9 cellular contexts compared by ENCODE assay signal in the genomic region with DNA sequence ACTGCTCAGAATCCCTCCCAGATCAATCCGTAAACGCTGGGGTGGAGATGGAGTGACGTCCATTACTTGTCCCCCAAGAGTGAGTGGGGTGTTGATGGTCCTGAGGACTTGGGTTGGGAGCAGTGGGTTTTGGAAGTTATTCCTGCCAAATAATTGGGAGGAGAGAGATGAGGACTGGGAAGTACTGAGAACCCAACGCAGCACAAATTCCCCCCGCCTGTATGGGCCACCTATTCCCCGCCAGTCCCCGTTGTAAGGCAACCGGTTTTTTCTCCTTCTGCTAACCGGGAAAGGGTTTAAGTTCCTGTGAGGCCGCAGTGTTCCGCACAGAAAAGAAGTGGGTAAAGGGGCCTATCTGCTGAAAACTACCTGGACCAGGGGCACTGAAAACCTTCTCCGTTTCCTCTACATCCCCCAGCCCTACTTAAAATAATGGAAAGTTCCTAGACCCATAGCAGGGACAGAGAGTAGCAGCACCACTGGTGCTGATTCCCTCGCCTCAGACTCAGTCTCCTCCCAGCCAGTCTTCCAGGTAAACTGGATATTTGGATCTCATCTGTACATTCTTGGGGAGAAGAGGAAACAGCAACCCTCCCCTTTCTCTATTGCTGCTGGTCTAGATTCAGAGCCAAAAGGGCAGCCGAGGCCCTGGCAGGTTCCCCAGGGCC. TPM values are rescaled to one million over a fixed set of nuclear protein-coding genes. Genes with fewer than 3 reads are reported as not detected.
DNase-seq lines count a peak whose midpoint lies in the region; ATAC-seq and TF ChIP-seq lines count a peak whose summit lies in the region.
"Had no signal": no experiment of that assay in that cellular context is flagged by ENCODE, and none has a peak within 500 bp of the region (broad histone marks: within the 10 kb centered on the region; RNA-seq: fewer than 3 reads in every experiment).

No MANE protein-coding gene starts in this region.

- no peaks in the 10 kb centered on the region for H3K9me3 Mint-ChIP-seq in activated CD8-positive, alpha-beta T cell treated with anti-CD3 and anti-CD28 coated beads for 36 hours
- H3K9me3 Mint-ChIP-seq in activated CD8-positive, alpha-beta T cell treated with anti-CD3 and anti-CD28 coated beads, Interleukin-2, amount 10 ng/mL, durations not matched to agents 7 days and 5 days (ENCODE audit: insufficient read depth): no peaks in the 10 kb centered on the region
- no peaks in the 10 kb centered on the region for H3K9me3 Mint-ChIP-seq in memory B cell

- no peak for TF ChIP-seq EP300 in tibial nerve (IDR thresholded peaks at IDR 0.05)

- peaks cover 0 to 52% (median 19%) of the 10 kb centered on the region in 4 donors for H3K4me1 ChIP-seq in tibial nerve

- POLR2A ChIA-PET in activated CD8-positive, alpha-beta T cell treated with anti-CD3 and anti-CD28 coated beads for 36 hours (lab: Charles Lee): no interaction called here
- POLR2A ChIA-PET in activated CD8-positive, alpha-beta T cell treated with anti-CD3 and anti-CD28 coated beads, Interleukin-2, amount 10 ng/mL, durations not matched to agents 7 days and 5 days (lab: Charles Lee): interaction anchor here (0.6 to 0.7 kb wide), 2 partner anchors 9 to 1193 kb away, joined by 3 to 4 read pairs; no protein-coding TSS in a partner anchor

- peaks cover 0 to 8% (median 0%) of the 10 kb centered on the region in 3 donors for H3K36me3 ChIP-seq in tibial nerve

- no peaks in the 10 kb centered on the region for H3K9me3 ChIP-seq in tibial nerve

- no peaks in the 10 kb centered on the region for H3K27me3 ChIP-seq in tibial nerve

- 4 to 11% methylated on average over 14 of the region's 14 CpGs for WGBS in tibial nerve, 2 donors

- no peak for TF ChIP-seq POLR2A in tibial nerve (IDR thresholded peaks at IDR 0.05)

- peak overlapping the region; percentile 80 to 99 (median 84) for H3K27ac ChIP-seq in tibial nerve
- H3K27ac ChIP-seq: HL-60 had no signal

- H3K4me3 Mint-ChIP-seq in activated CD8-positive, alpha-beta T cell treated with anti-CD3 and anti-CD28 coated beads for 36 hours: peak overlapping the region; percentile 76
- H3K4me3 Mint-ChIP-seq in activated CD8-positive, alpha-beta T cell treated with anti-CD3 and anti-CD28 coated beads, Interleukin-2, amount 10 ng/mL, durations not matched to agents 7 days and 5 days: no peak overlapping the region
- H3K4me3 Mint-ChIP-seq in memory B cell: peak overlapping the region; percentile 67

- peak overlapping the region; percentile 73 for H3K4me3 ChIP-seq in choroid plexus epithelial cell (ENCODE audit: low read depth, low read length)
- peak overlapping the region; percentile 60 to 100 (median 64) for H3K4me3 ChIP-seq in tibial nerve

- H3K4me1 Mint-ChIP-seq in activated CD8-positive, alpha-beta T cell treated with anti-CD3 and anti-CD28 coated beads for 36 hours (ENCODE audit: low read depth): peaks cover 10% of the 10 kb centered on the region
- peaks cover 13% of the 10 kb centered on the region for H3K4me1 Mint-ChIP-seq in activated CD8-positive, alpha-beta T cell treated with anti-CD3 and anti-CD28 coated beads, Interleukin-2, amount 10 ng/mL, durations not matched to agents 7 days and 5 days (ENCODE audit: low read depth)
- H3K4me1 Mint-ChIP-seq in memory B cell: peaks cover 8% of the 10 kb centered on the region

- peaks cover 1% of the 10 kb centered on the region for H3K27me3 Mint-ChIP-seq in activated CD8-positive, alpha-beta T cell treated with anti-CD3 and anti-CD28 coated beads for 36 hours
- H3K27me3 Mint-ChIP-seq in activated CD8-positive, alpha-beta T cell treated with anti-CD3 and anti-CD28 coated beads, Interleukin-2, amount 10 ng/mL, durations not matched to agents 7 days and 5 days (ENCODE audit: low read depth): peaks cover 7% of the 10 kb centered on the region
- H3K27me3 Mint-ChIP-seq in memory B cell: peaks cover 3% of the 10 kb centered on the region

- no peak for TF ChIP-seq CTCF in activated CD8-positive, alpha-beta T cell treated with anti-CD3 and anti-CD28 coated beads for 36 hours (IDR thresholded peaks at IDR 0.05)
- TF ChIP-seq CTCF in choroid plexus epithelial cell (conservative IDR thresholded peaks at IDR 0.05; ENCODE audit: low read depth, low read length): no peak
- no peak for TF ChIP-seq CTCF in tibial nerve (IDR thresholded peaks at IDR 0.05)

- CTCF ChIA-PET in activated CD8-positive, alpha-beta T cell treated with anti-CD3 and anti-CD28 coated beads for 36 hours (lab: Charles Lee): interaction anchor here (0.7 to 3.2 kb wide), 5 partner anchors 9 to 24 kb away, joined by 3 to 13 read pairs (median 5); no protein-coding TSS in a partner anchor
- CTCF ChIA-PET in activated CD8-positive, alpha-beta T cell treated with anti-CD3 and anti-CD28 coated beads, Interleukin-2, amount 10 ng/mL, durations not matched to agents 7 days and 5 days (lab: Charles Lee): interaction anchor here (2.6 kb wide), 1 partner anchor 20 kb away, joined by 12 read pairs; no protein-coding TSS in a partner anchor

- H3K36me3 Mint-ChIP-seq in activated CD8-positive, alpha-beta T cell treated with anti-CD3 and anti-CD28 coated beads for 36 hours (ENCODE audit: low read depth): no peaks in the 10 kb centered on the region
- H3K36me3 Mint-ChIP-seq in activated CD8-positive, alpha-beta T cell treated with anti-CD3 and anti-CD28 coated beads, Interleukin-2, amount 10 ng/mL, durations not matched to agents 7 days and 5 days (ENCODE audit: low read depth): no peaks in the 10 kb centered on the region
- H3K36me3 Mint-ChIP-seq in memory B cell: no peaks in the 10 kb centered on the region

- H3K27ac Mint-ChIP-seq in activated CD8-positive, alpha-beta T cell treated with anti-CD3 and anti-CD28 coated beads for 36 hours: no peak overlapping the region
- H3K27ac Mint-ChIP-seq in activated CD8-positive, alpha-beta T cell treated with anti-CD3 and anti-CD28 coated beads, Interleukin-2, amount 10 ng/mL, durations not matched to agents 7 days and 5 days: no peak overlapping the region
- H3K27ac Mint-ChIP-seq in memory B cell: no peak overlapping the region

- intact Hi-C loops in activated CD8-positive, alpha-beta T cell treated with anti-CD3 and anti-CD28 coated beads for 36 hours (cut with micrococcal nuclease): no loop called here

- DNase-seq in activated CD8-positive, alpha-beta T cell treated with anti-CD3 and anti-CD28 coated beads for 36 hours: no peak
- DNase-seq in activated CD8-positive, alpha-beta T cell treated with anti-CD3 and anti-CD28 coated beads, Interleukin-2, amount 10 ng/mL, durations not matched to agents 7 days and 5 days: no peak
- no peak for DNase-seq in choroid plexus epithelial cell (ENCODE audit: low read depth)
- no peak for DNase-seq in memory B cell (ENCODE audit: low spot score in 2 of 2)
- DNase-seq in tibial nerve (ENCODE audit: low spot score in 2 of 2): no peak
- DNase-seq in NCI-H2081 (lab: John Stamatoyannopoulos, UW): no peak
- no peak for DNase-seq in stimulated activated CD4-positive, alpha-beta T cell treated with anti-CD3 and anti-CD28 coated beads, Interleukin-15, amount 100 ng/mL, for 24 hours

- no peak for ATAC-seq in activated CD8-positive, alpha-beta T cell treated with anti-CD3 and anti-CD28 coated beads for 36 hours
- no peak for ATAC-seq in activated CD8-positive, alpha-beta T cell treated with anti-CD3 and anti-CD28 coated beads, Interleukin-2, amount 10 ng/mL, durations not matched to agents 7 days and 5 days
- no peak for ATAC-seq in memory B cell (ENCODE audit: low read depth)
- no peak for ATAC-seq in HG02852 (IDR thresholded peaks at IDR 0.05; ENCODE audit: unreplicated experiment)

RNA-seq across cellular contexts. Expression of gene LURAP1, which starts 0.7 kb away (rescaled TPM):
- under 1 TPM in 1 of 2 experiments, not detected in 1; 0.18 TPM for total RNA-seq in activated CD8-positive, alpha-beta T cell treated with anti-CD3 and anti-CD28 coated beads for 36 hours
- total RNA-seq in activated CD8-positive, alpha-beta T cell treated with anti-CD3 and anti-CD28 coated beads, Interleukin-2, amount 10 ng/mL, durations not matched to agents 7 days and 5 days: not detected
- total RNA-seq in tibial nerve: 10 to 100 TPM; 19.0 to 26.1 (median 23.8) TPM

RNA-seq across cellular contexts. Expression of gene POMGNT1, which starts 5.6 kb away (rescaled TPM):
- total RNA-seq in activated CD8-positive, alpha-beta T cell treated with anti-CD3 and anti-CD28 coated beads for 36 hours: 10 to 100 TPM; 25.4 to 28.1 TPM
- total RNA-seq in activated CD8-positive, alpha-beta T cell treated with anti-CD3 and anti-CD28 coated beads, Interleukin-2, amount 10 ng/mL, durations not matched to agents 7 days and 5 days: 10 to 100 TPM; 25.2 to 28.4 TPM
- total RNA-seq in tibial nerve: 10 to 100 TPM; 53.8 to 71.5 (median 62.8) TPM

RNA-seq across cellular contexts. Expression of gene P3R3URF, which starts 27.6 kb away (rescaled TPM):
- not detected for total RNA-seq in activated CD8-positive, alpha-beta T cell treated with anti-CD3 and anti-CD28 coated beads for 36 hours
- not detected for total RNA-seq in activated CD8-positive, alpha-beta T cell treated with anti-CD3 and anti-CD28 coated beads, Interleukin-2, amount 10 ng/mL, durations not matched to agents 7 days and 5 days
- total RNA-seq in tibial nerve: not detected

RNA-seq across cellular contexts. Expression of gene TSPAN1, which starts 29.0 kb away (rescaled TPM):
- total RNA-seq in activated CD8-positive, alpha-beta T cell treated with anti-CD3 and anti-CD28 coated beads for 36 hours: not detected
- total RNA-seq in activated CD8-positive, alpha-beta T cell treated with anti-CD3 and anti-CD28 coated beads, Interleukin-2, amount 10 ng/mL, durations not matched to agents 7 days and 5 days: not detected
- total RNA-seq in tibial nerve: 1 to 10 TPM; 3.0 to 8.6 (median 5.6) TPM

RNA-seq across cellular contexts. Expression of gene RAD54L, which starts 43.7 kb away (rescaled TPM):
- total RNA-seq in activated CD8-positive, alpha-beta T cell treated with anti-CD3 and anti-CD28 coated beads for 36 hours: 10 to 100 TPM; 64.6 to 65.1 TPM
- total RNA-seq in activated CD8-positive, alpha-beta T cell treated with anti-CD3 and anti-CD28 coated beads, Interleukin-2, amount 10 ng/mL, durations not matched to agents 7 days and 5 days: 10 to 100 TPM; 59.3 to 63.9 TPM
- 1 to 10 TPM in 3 of 4 donors, not detected in 1; 1.3 to 2.1 (median 1.5) TPM for total RNA-seq in tibial nerve

Comparison
In these comparisons a context has a peak if more than half of its experiments do, and no peak if none do; other contexts are left out.
1. RNA of gene LURAP1, which starts 0.7 kb away (total RNA-seq): 19.0 to 26.1 TPM in tibial nerve; 0.18 TPM in activated CD8-positive, alpha-beta T cell treated with anti-CD3 and anti-CD28 coated beads for 36 hours and not detected in activated CD8-positive, alpha-beta T cell treated with anti-CD3 and anti-CD28 coated beads, Interleukin-2, amount 10 ng/mL, durations not matched to agents 7 days and 5 days; every median in the first group is over 10 times any median in the second.